8 cellular contexts compared by ENCODE assay signal in genomic region chr6:36985963-36986703, GRCh38. TPM values are rescaled to one million over a fixed set of nuclear protein-coding genes. Genes with fewer than 3 reads are reported as not detected.
DNase-seq lines count a peak whose midpoint lies in the region; ATAC-seq, FAIRE-seq and TF ChIP-seq lines count a peak whose summit lies in the region.

Gene MTCH1, minus strand, starts transcription at chr6:36986196. Its CDS starts 23 bp downstream, at chr6:36986173.

- no peak for FAIRE-seq in D721Med (lab: Jason Lieb, UNC)

- H3K4me2 ChIP-seq in OCI-LY7 (ENCODE audit: low read length) = peak within 1 kb of the TSS; percentile 89

- H3K4me1 ChIP-seq in HUES6 (ENCODE audit: control insufficient read depth, insufficient read depth, low read length) (peaks cover 23% of the 10 kb centered on the region), OCI-LY7 (ENCODE audit: insufficient read depth, low read length, poor library complexity, severe bottlenecking) (peaks cover 42% of the 10 kb centered on the region), mucosa of rectum (ENCODE audit: control insufficient read depth in 2 of 2, insufficient read depth in 2 of 2, low read length in 2 of 2) (peaks cover 19 to 24% of the 10 kb centered on the region in 2 donors)

- H3K36me3 ChIP-seq in HUES6 (ENCODE audit: control insufficient read depth, insufficient read depth, low read length) (peaks cover 2% of the 10 kb centered on the region; the same call in 1 of the 2 replicates), OCI-LY7 (ENCODE audit: insufficient read depth, low read length) (peaks cover 3% of the 10 kb centered on the region; the same call in 1 of the 2 replicates), mucosa of rectum (ENCODE audit: control insufficient read depth in 2 of 2, insufficient read depth in 2 of 2, low read length in 2 of 2) (peaks cover 2 to 4% of the 10 kb centered on the region in 2 donors)

- peak; percentile 88 for DNase-seq in D721Med (ENCODE audit: insufficient read length, low spot score)
- peak; percentile 93 for DNase-seq in OCI-LY7 (ENCODE audit: low spot score)
- peak; percentile 79 for DNase-seq in activated T-cell treated with anti-CD3 and anti-CD28 coated beads for 4 hours
- peak; percentile 29 for DNase-seq in epithelial cell of prostate (ENCODE audit: low read depth, low spot score)
- DNase-seq in stimulated activated CD8-positive, alpha-beta memory T cell treated with anti-CD3 and anti-CD28 coated beads, Interleukin-4, amount 100 ng/mL, for 4 hours (ENCODE audit: low read depth in 2 of 2, low spot score in 1 of 2) = peak; percentile 62 to 72

- intact Hi-C loops in OCI-LY7 (cut with micrococcal nuclease; ENCODE audit: unreplicated experiment) = loop anchor here (1.0 kb wide), 1 partner anchor 21 kb away; no protein-coding TSS in a partner anchor

- peaks cover 40% of the 10 kb centered on the region for H3K79me2 ChIP-seq in OCI-LY7 (ENCODE audit: insufficient read depth, low read depth, low read length)

- H3K9me3 ChIP-seq in HUES6 (ENCODE audit: control insufficient read depth, insufficient read depth, low read depth, low read length) (no peaks in the 10 kb centered on the region), OCI-LY7 (ENCODE audit: low read length) (no peaks in the 10 kb centered on the region), mucosa of rectum (ENCODE audit: control insufficient read depth in 2 of 2, low read length in 2 of 2) (no peaks in the 10 kb centered on the region)

- CTCF ChIA-PET in OCI-LY7 (lab: Charles Lee; ENCODE audit: unreplicated experiment) = interaction anchor here (1.0 to 1.1 kb wide), 2 partner anchors 9 to 16 kb away, joined by 3 to 4 read pairs; no protein-coding TSS in a partner anchor

- H3K27ac ChIP-seq in HUES6 (ENCODE audit: low read depth, low read length) = peak within 1 kb of the TSS; percentile 97
- H3K27ac ChIP-seq in OCI-LY7 (ENCODE audit: low read depth, low read length, poor library complexity, severe bottlenecking) = peak within 1 kb of the TSS; percentile 49
- H3K27ac ChIP-seq in epithelial cell of prostate = peak within 1 kb of the TSS; percentile 47
- peak within 1 kb of the TSS; percentile 90 to 92 for H3K27ac ChIP-seq in mucosa of rectum (ENCODE audit: low read depth in 2 of 2, low read length in 2 of 2)

- ATAC-seq in GM21447 (IDR thresholded peaks at IDR 0.05; ENCODE audit: unreplicated experiment) = peak; percentile 70

- H3K9ac ChIP-seq in HUES6 (ENCODE audit: low read length) (peak within 1 kb of the TSS; percentile 73), mucosa of rectum (ENCODE audit: low read depth in 1 of 2, low read length in 2 of 2) (peak within 1 kb of the TSS; percentile 89 to 99)

- peak within 1 kb of the TSS; percentile 79 for H2AFZ ChIP-seq in OCI-LY7 (ENCODE audit: low read length)

- H3K9me2 ChIP-seq in OCI-LY7 (ENCODE audit: insufficient read depth, low read length) = no peaks in the 10 kb centered on the region

- POLR2A ChIA-PET in OCI-LY7 (lab: Charles Lee) = interaction anchor here (0.5 to 4.0 kb wide), 9 partner anchors 16 to 272 kb away, joined by 3 to 32 read pairs (median 3); partner anchors contain the start of genes FGD2, TBC1D22B and TMEM217

- H3K27me3 ChIP-seq in HUES6 (ENCODE audit: control insufficient read depth, insufficient read depth, low read length) (no peaks in the 10 kb centered on the region), mucosa of rectum (ENCODE audit: control insufficient read depth in 2 of 2, insufficient read depth in 2 of 2, low read length in 2 of 2) (no peaks in the 10 kb centered on the region)

- H4K20me1 ChIP-seq in OCI-LY7 (ENCODE audit: insufficient read depth, low read length) = peaks cover 11% of the 10 kb centered on the region

- no TSS peak for BruUV-seq in OCI-LY7 (replicated peaks; lab: Mats Ljungman, UMichigan)

- TF ChIP-seq CTCF in D721Med (IDR thresholded peaks at IDR 0.05; ENCODE audit: insufficient read depth, missing control alignments) = no peak
- TF ChIP-seq CTCF in OCI-LY7 (conservative IDR thresholded peaks at IDR 0.05; ENCODE audit: low read length) = no peak

- H3K4me3 ChIP-seq in HUES6 (ENCODE audit: low read depth, low read length) = peak within 1 kb of the TSS; percentile 79
- H3K4me3 ChIP-seq in OCI-LY7 (ENCODE audit: low read depth, low read length, poor library complexity, severe bottlenecking) = peak within 1 kb of the TSS; percentile 98
- H3K4me3 ChIP-seq in mucosa of rectum (ENCODE audit: low read length in 2 of 2) = peak within 1 kb of the TSS; percentile 92 to 96

RNA-seq across cellular contexts. Expression of gene MTCH1, which starts in this region (rescaled TPM):
- total RNA-seq in OCI-LY7 (2014; rRNA removed; shearing (Covaris generic)) = 81.4 and 93.7 TPM in 2 replicates
- total RNA-seq in OCI-LY7 (2022) = 72.5 and 79.6 TPM in 2 replicates

Comparison
In these comparisons a context has a peak if more than half of its experiments do, and no peak if none do; other contexts are left out.
1. Peak in every context shown above with its lines: DNase-seq, ATAC-seq, H3K4me3 ChIP-seq and H3K27ac ChIP-seq.
2. DNase-seq: peak in every context shown above with its lines; median percentile 93 in OCI-LY7; 88 in D721Med; 79 in activated T-cell treated with anti-CD3 and anti-CD28 coated beads for 4 hours; 67 in stimulated activated CD8-positive, alpha-beta memory T cell treated with anti-CD3 and anti-CD28 coated beads, Interleukin-4, amount 100 ng/mL, for 4 hours; 29 in epithelial cell of prostate.
3. H3K27ac ChIP-seq: peak in every context shown above with its lines; median percentile 97 in HUES6; 91 in mucosa of rectum; 49 in OCI-LY7; 47 in epithelial cell of prostate.